20 cellular contexts compared by ENCODE assay signal in genomic region chr2:102346381-102347130, GRCh38. TPM values are rescaled to one million over a fixed set of nuclear protein-coding genes. Genes with fewer than 3 reads are reported as not detected.
A peak's percentile ranks its signal among the peaks of the same experiment; 100 is the strongest.
DNase-seq lines count a peak whose midpoint lies in the region; ATAC-seq, FAIRE-seq and TF ChIP-seq lines count a peak whose summit lies in the region.
"Had no signal": no experiment of that assay in that cellular context is flagged by ENCODE, and none has a peak within 500 bp of the region (broad histone marks: within the 10 kb centered on the region; RNA-seq: fewer than 3 reads in every experiment).

No MANE protein-coding gene starts in this region.

- no peak overlapping the region for H3K9ac ChIP-seq in K562 (ENCODE audit: insufficient read depth in 1 of 2, low read depth in 2 of 2, low read length in 2 of 2)

- DNase-seq in A549 (ENCODE audit: low read depth in 1 of 2, low spot score in 1 of 2) (no peak), GM23338 (ENCODE audit: low spot score) (no peak), K562 (ENCODE audit: extremely low read depth in 1 of 4, low spot score in 3 of 4) (no peak), kidney tubule cell (ENCODE audit: low spot score) (peak; percentile 83), NCI-H1105 (lab: John Stamatoyannopoulos, UW) (no peak), T-helper 17 cell (no peak)
- DNase-seq: AML-193; Caco-2; CD4-positive, alpha-beta T cell had no signal

- in situ Hi-C loops in K562 (cut with MboI), result no loop called here

- H3K27me3 Mint-ChIP-seq in GM23338 (ENCODE audit: insufficient read depth, low read depth, poor library complexity) (no peaks in the 10 kb centered on the region), T-helper 17 cell (no peaks in the 10 kb centered on the region)
- H3K27me3 Mint-ChIP-seq: CD4-positive, alpha-beta T cell had no signal

- no peak overlapping the region for H3K27ac ChIP-seq in A549
- H3K27ac ChIP-seq in GM23338 (ENCODE audit: low read depth), result no peak overlapping the region
- no peak overlapping the region for H3K27ac ChIP-seq in K562 (ENCODE audit: extremely low read depth, low read depth, low read length)
- H3K27ac ChIP-seq: C4-2B had no signal

- H3K4me2 ChIP-seq in A549, result no peak overlapping the region
- H3K4me2 ChIP-seq in GM23338, result no peak overlapping the region
- H3K4me2 ChIP-seq in K562 (ENCODE audit: insufficient read depth, low read length), result no peak overlapping the region

- H2AFZ ChIP-seq in GM23338, result 0 out of 2 replicates have a peak overlapping the region, but pooled peaks have one; percentile 38
- H2AFZ ChIP-seq in K562 (ENCODE audit: low read depth, low read length), result no peak overlapping the region

- H3K27me3 ChIP-seq in GM23338 (ENCODE audit: insufficient read depth), result no peaks in the 10 kb centered on the region
- H3K27me3 ChIP-seq in K562 (ENCODE audit: control insufficient read depth in 2 of 2, insufficient read depth in 2 of 2, low read length in 2 of 2), result no peaks in the 10 kb centered on the region

- TF ChIP-seq EP300 in A549 (IDR thresholded peaks at IDR 0.05), result no peak
- TF ChIP-seq EP300 in K562 (IDR thresholded peaks at IDR 0.05; ENCODE audit: low read length), result no peak

- no peaks in the 10 kb centered on the region for H3K36me3 Mint-ChIP-seq in GM23338 (ENCODE audit: low read depth)
- H3K36me3 Mint-ChIP-seq in T-helper 17 cell (ENCODE audit: low read depth), result no peaks in the 10 kb centered on the region

- H3K9me1 ChIP-seq in K562 (ENCODE audit: control insufficient read depth, insufficient read depth, low read length), result no peaks in the 10 kb centered on the region

- H4K20me1 ChIP-seq in GM23338 (replicated peaks; ENCODE audit: insufficient read depth) (no peaks in the 10 kb centered on the region), K562 (replicated peaks; ENCODE audit: control insufficient read depth, insufficient read depth, low read length) (no peaks in the 10 kb centered on the region)

- H3F3A ChIP-seq in GM23338 (replicated peaks; ENCODE audit: low read depth), result no peaks in the 10 kb centered on the region

- H3K79me2 ChIP-seq in GM23338 (replicated peaks; ENCODE audit: insufficient read depth) (no peaks in the 10 kb centered on the region), K562 (ENCODE audit: control insufficient read depth, insufficient read depth, low read length) (no peaks in the 10 kb centered on the region)

- H3K9me3 ChIP-seq in A549 (no peaks in the 10 kb centered on the region), K562 (replicated peaks; ENCODE audit: control insufficient read depth, insufficient read depth, low read depth, low read length) (peaks cover 3% of the 10 kb centered on the region; the same call in 1 of the 2 replicates), T-helper 17 cell (ENCODE audit: control insufficient read depth, low read length, poor library complexity, severe bottlenecking) (no peaks in the 10 kb centered on the region)
- H3K9me3 ChIP-seq: Caco-2, HAP-1 had no signal

- POLR2A ChIA-PET in A549 (lab: Yijun Ruan, JAX) (no interaction called here), K562 (lab: Yijun Ruan, JAX) (no interaction called here)

- H3K36me3 ChIP-seq in GM23338 (ENCODE audit: insufficient read depth), result no peaks in the 10 kb centered on the region
- H3K36me3 ChIP-seq in K562 (ENCODE audit: control insufficient read depth, insufficient read depth, low read length), result no peaks in the 10 kb centered on the region
- H3K36me3 ChIP-seq: HAP-1 had no signal

- TF ChIP-seq RAD21 in A549 (conservative IDR thresholded peaks at IDR 0.05 in 1 of 2, IDR thresholded peaks at IDR 0.05 in 1 of 2) (no peak), K562 (CRISPR knock-in tag; conservative IDR thresholded peaks at IDR 0.05 in 1 of 2, IDR thresholded peaks at IDR 0.05 in 1 of 2) (no peak)

- H3K4me1 ChIP-seq in A549, result no peaks in the 10 kb centered on the region
- H3K4me1 ChIP-seq in GM23338 (ENCODE audit: insufficient read depth), result no peaks in the 10 kb centered on the region
- H3K4me1 ChIP-seq in K562 (replicated peaks in 1 of 2; ENCODE audit: control insufficient read depth in 2 of 2, insufficient read depth in 2 of 2, low read length in 2 of 2), result no peaks in the 10 kb centered on the region; a peak in 1 of 5 replicates
- H3K4me1 ChIP-seq: Caco-2, HAP-1 had no signal

- no peaks in the 10 kb centered on the region for H3K4me1 Mint-ChIP-seq in GM23338
- no peaks in the 10 kb centered on the region for H3K4me1 Mint-ChIP-seq in T-helper 17 cell

- 50% methylated on average over 7 of the region's 7 CpGs for WGBS in A549 (ENCODE audit: missing lambda C conversion rate)
- 48% methylated on average over 7 of the region's 7 CpGs for WGBS in K562 (ENCODE audit: insufficient coverage, low coverage, missing lambda C conversion rate)

- no peak overlapping the region for H3K4me3 ChIP-seq in A549
- H3K4me3 ChIP-seq in GM23338, result no peak overlapping the region
- no peak overlapping the region for H3K4me3 ChIP-seq in K562
- H3K4me3 ChIP-seq: HAP-1 had no signal

- TF ChIP-seq CTCF in A549 (IDR thresholded peaks at IDR 0.05), result no peak
- no peak for TF ChIP-seq CTCF in GM23338 (conservative IDR thresholded peaks at IDR 0.05; ENCODE audit: low read depth in 2 of 2)
- TF ChIP-seq CTCF in K562 (IDR thresholded peaks at IDR 0.05 in 2 of 3, conservative IDR thresholded peaks at IDR 0.05 in 1 of 3; ENCODE audit: insufficient read depth in 2 of 3, low read depth in 1 of 3, low read length in 3 of 3), result no peak

- FAIRE-seq in A549 (lab: Jason Lieb, UNC) (no peak), K562 (lab: Jason Lieb, UNC) (no peak)
- FAIRE-seq: A204.1, D721Med, G401.6, GM12891, GM19239, HTR-8/SVneo had no signal

- CTCF ChIA-PET in A549 (lab: Yijun Ruan, JAX) (no interaction called here), K562 (lab: Yijun Ruan, JAX; ENCODE audit: low intra/inter-chr PET ratio) (no interaction called here)

- H3K9me3 Mint-ChIP-seq in GM23338, result no peaks in the 10 kb centered on the region
- H3K9me3 Mint-ChIP-seq: CD4-positive, alpha-beta T cell had no signal

- ATAC-seq in A549 (no peak), GM23338 (no peak), K562 (no peak), T-helper 17 cell (no peak), HG03354 (IDR thresholded peaks at IDR 0.05; ENCODE audit: poor library complexity, severe bottlenecking, unreplicated experiment) (no peak)

- H3K9me2 ChIP-seq in GM23338 (ENCODE audit: insufficient read depth), result peaks cover 8% of the 10 kb centered on the region

- H3K27ac Mint-ChIP-seq in GM23338, result no peak overlapping the region
- H3K27ac Mint-ChIP-seq in T-helper 17 cell, result no peak overlapping the region
- H3K27ac Mint-ChIP-seq: CD4-positive, alpha-beta T cell had no signal

- TF ChIP-seq POLR2A in A549 (IDR thresholded peaks at IDR 0.05; ENCODE audit: low read length) (no peak), K562 (conservative IDR thresholded peaks at IDR 0.05) (no peak)

- no peak overlapping the region for H3K4me3 Mint-ChIP-seq in GM23338
- H3K4me3 Mint-ChIP-seq in T-helper 17 cell, result no peak overlapping the region
- H3K4me3 Mint-ChIP-seq: CD4-positive, alpha-beta T cell had no signal

- BruUV-seq in K562 (replicated peaks; lab: Mats Ljungman, UMichigan), result no TSS peak

- intact Hi-C loops in K562 (cut with micrococcal nuclease), result no loop called here

RNA-seq across cellular contexts. Expression of gene IL18R1, which starts 9.0 kb away (rescaled TPM):
- polyA plus RNA-seq in A549 (2011; rRNA removed) (2.6 and 3.5 TPM in 2 replicates), A549 (2017; fragmentation: RNase III; extraction: RNeasy Plus Mini Kit Qiagen cat#74134 plus additional on column Dnase treatment) (0.73 to 0.99 TPM (median 0.87 TPM) in 3 replicates), GM23338 (2016; fragmentation: Nextera tagmentation; extraction: Ambion mirVana) (0.39 TPM in 1 of 2 replicates, not detected in the other), K562 (2011; rRNA removed) (1.1 and 1.9 TPM in 2 replicates), K562 (2014; fragmentation: Illumina TruSeq; extraction: Trizol) (2.8 and 3.5 TPM in 2 replicates), K562 (2014; fragmentation: Nextera tagmentation; extraction: Ambion mirVana) (under 1 TPM; 0.55 to 0.81 TPM), K562 (2014; rRNA removed) (2.9 and 3.7 TPM in 2 replicates)
- 0.44 and 0.66 TPM in 2 replicates for polyA plus RNA-seq in A549 (2012; cell fraction: cytosol; rRNA removed)
- 0.53 and 1.5 TPM in 2 replicates for polyA plus RNA-seq in A549 (2012; cell fraction: nucleus; rRNA removed)
- polyA minus RNA-seq in A549 (2011; rRNA and poly(A)+ RNA removed), result 1.4 and 2.4 TPM in 2 replicates
- total RNA-seq in GM23338 (2014; rRNA removed; shearing (Covaris generic)), result 0.17 and 0.89 TPM in 2 replicates
- total RNA-seq in K562 (2011; cell fraction: chromatin; rRNA removed; ENCODE audit: low replicate concordance), result 1.0 and 3.2 TPM in 2 replicates
- 0.39 and 0.83 TPM in 2 replicates for total RNA-seq in K562 (2011; cell fraction: nucleolus; rRNA removed)
- total RNA-seq in K562 (2011; cell fraction: nucleoplasm; rRNA removed), result 0.73 and 1.4 TPM in 2 replicates
- total RNA-seq in K562 (2014; rRNA removed) (1.6 and 3.3 TPM in 2 replicates), K562 (2014; rRNA removed; fragmentation: Illumina TruSeq; extraction: Trizol) (4.8 TPM in 2 replicates), K562 (2015; rRNA removed; fragmentation: Illumina TruSeq; extraction: Trizol) (8.8 and 10.0 TPM in 2 replicates), K562 (2021) (2.5 and 4.5 TPM in 2 replicates), T-helper 17 cell (10 to 100 TPM; 17.4 to 31.7 TPM)
- 0.16 and 0.60 TPM in 2 replicates for polyA plus RNA-seq in K562 (2011; cell fraction: cytosol; rRNA removed)
- polyA plus RNA-seq in K562 (2011; cell fraction: nucleus; rRNA removed), result 1.2 and 2.1 TPM in 2 replicates
- 3.5 and 8.5 TPM in 2 replicates for polyA plus RNA-seq in K562 (2012)
- 1.5 TPM in 2 replicates for polyA minus RNA-seq in K562 (2011; rRNA and poly(A)+ RNA removed)
- 0.19 TPM in 1 of 2 replicates, not detected in the other for polyA minus RNA-seq in K562 (2011; cell fraction: cytosol; rRNA and poly(A)+ RNA removed)
- polyA minus RNA-seq in K562 (2011; cell fraction: nucleus; rRNA and poly(A)+ RNA removed), result 1.5 and 2.2 TPM in 2 replicates
- total RNA-seq: Caco-2 had no signal
- polyA plus RNA-seq: BJ had no signal

RNA-seq across cellular contexts. Expression of gene IL1RL1, which starts 35.2 kb away (rescaled TPM):
- polyA plus RNA-seq in A549 (2011; rRNA removed) (0.77 and 0.84 TPM in 2 replicates), A549 (2017; fragmentation: RNase III; extraction: RNeasy Plus Mini Kit Qiagen cat#74134 plus additional on column Dnase treatment) (0.03 to 0.04 TPM (median 0.03 TPM) in 3 replicates), GM23338 (2016; fragmentation: Nextera tagmentation; extraction: Ambion mirVana) (not detected in 2 replicates), K562 (2011; rRNA removed) (0.05 and 0.06 TPM in 2 replicates), K562 (2014; fragmentation: Illumina TruSeq; extraction: Trizol) (0.72 and 1.2 TPM in 2 replicates), K562 (2014; fragmentation: Nextera tagmentation; extraction: Ambion mirVana) (under 1 TPM; 0.42 to 0.59 TPM), K562 (2014; rRNA removed) (0.66 and 0.81 TPM in 2 replicates)
- 0.03 and 0.04 TPM in 2 replicates for polyA plus RNA-seq in A549 (2012; cell fraction: cytosol; rRNA removed)
- polyA plus RNA-seq in A549 (2012; cell fraction: nucleus; rRNA removed), result 0.18 and 0.21 TPM in 2 replicates
- 0.70 and 0.92 TPM in 2 replicates for polyA minus RNA-seq in A549 (2011; rRNA and poly(A)+ RNA removed)
- total RNA-seq in GM23338 (2014; rRNA removed; shearing (Covaris generic)), result not detected in 2 replicates
- total RNA-seq in K562 (2011; cell fraction: chromatin; rRNA removed; ENCODE audit: low replicate concordance), result 0.18 TPM in 1 of 2 replicates, not detected in the other
- not detected in 2 replicates for total RNA-seq in K562 (2011; cell fraction: nucleolus; rRNA removed)
- total RNA-seq in K562 (2011; cell fraction: nucleoplasm; rRNA removed), result not detected in 2 replicates
- total RNA-seq in K562 (2014; rRNA removed) (0.45 and 0.59 TPM in 2 replicates), K562 (2014; rRNA removed; fragmentation: Illumina TruSeq; extraction: Trizol) (0.73 and 1.0 TPM in 2 replicates), K562 (2015; rRNA removed; fragmentation: Illumina TruSeq; extraction: Trizol) (2.6 and 3.3 TPM in 2 replicates), K562 (2021) (0.44 and 1.0 TPM in 2 replicates), T-helper 17 cell (under 1 TPM; 0.60 to 0.99 TPM)
- 0.03 TPM in 1 of 2 replicates, not detected in the other for polyA plus RNA-seq in K562 (2011; cell fraction: cytosol; rRNA removed)
- 0.27 TPM in 1 of 2 replicates, not detected in the other for polyA plus RNA-seq in K562 (2011; cell fraction: nucleus; rRNA removed)
- polyA plus RNA-seq in K562 (2012), result 4.3 and 5.8 TPM in 2 replicates
- polyA minus RNA-seq in K562 (2011; rRNA and poly(A)+ RNA removed), result 0.18 TPM in 1 of 2 replicates, not detected in the other
- polyA minus RNA-seq in K562 (2011; cell fraction: cytosol; rRNA and poly(A)+ RNA removed), result not detected in 2 replicates
- polyA minus RNA-seq in K562 (2011; cell fraction: nucleus; rRNA and poly(A)+ RNA removed), result 0.13 TPM in 1 of 2 replicates, not detected in the other
- total RNA-seq: Caco-2; CD4-positive, alpha-beta T cell; H4 had no signal
- polyA plus RNA-seq: BJ had no signal

Comparison
In these comparisons a context has a peak if more than half of its experiments do, and no peak if none do; other contexts are left out.
1. Of the 35 proteins assayed by ChIP-seq in both K562 and A549: peak only in K562: none; only in A549: none; in both: MAFK; in neither: 34.